15 cellular contexts compared by ENCODE assay signal in genomic region chr18:27600245-27600644, GRCh38.
DNase-seq lines count a peak whose midpoint lies in the region; ATAC-seq and TF ChIP-seq lines count a peak whose summit lies in the region.
"Had no signal": no experiment of that assay in that cellular context is flagged by ENCODE, and none has a peak within 500 bp of the region (broad histone marks: within the 10 kb centered on the region; RNA-seq: fewer than 3 reads in every experiment).

No MANE protein-coding gene starts in this region.

- no peak for DNase-seq in Karpas-422
- DNase-seq in neural progenitor cell (ENCODE audit: low spot score): no peak
- DNase-seq in heart left ventricle: no peak
- no peak for DNase-seq in D341Med (ENCODE audit: low spot score)
- no peak for DNase-seq in islet precursor cell
- DNase-seq: C1 segment of cervical spinal cord; Calu3; CD4-positive, alpha-beta T cell; DMS79; Kasumi-1 had no signal

- H3K9ac ChIP-seq in Karpas-422 (ENCODE audit: low read length) (no peak overlapping the region), neural progenitor cell (no peak overlapping the region)

- no peak overlapping the region for H3K4me3 Mint-ChIP-seq in neural progenitor cell
- H3K4me3 Mint-ChIP-seq: B cell; CD4-positive, alpha-beta T cell had no signal

- peaks cover 23% of the 10 kb centered on the region for H3K9me3 Mint-ChIP-seq in neural progenitor cell

- H3K4me2 ChIP-seq in Karpas-422 (ENCODE audit: low read depth, low read length, poor library complexity, severe bottlenecking): no peak overlapping the region
- H3K4me2 ChIP-seq in neural progenitor cell: no peak overlapping the region

- H3K27me3 Mint-ChIP-seq in neural progenitor cell (ENCODE audit: insufficient read depth, low read depth): peaks cover 7% of the 10 kb centered on the region
- H3K27me3 Mint-ChIP-seq: B cell; CD4-positive, alpha-beta T cell had no signal

- intact Hi-C loops in heart left ventricle (cut with DNase I): loop anchor here in 4 of 10 donors (5.0 to 10.0 kb wide), 4 partner anchors 575 to 785 kb away; no protein-coding TSS in a partner anchor

- peak overlapping the region; percentile 38 for H3K27ac Mint-ChIP-seq in neural progenitor cell
- H3K27ac Mint-ChIP-seq: B cell; CD4-positive, alpha-beta T cell had no signal

- TF ChIP-seq POLR2A in heart left ventricle (IDR thresholded peaks at IDR 0.05): no peak

- no peaks in the 10 kb centered on the region for H3F3A ChIP-seq in neural progenitor cell (ENCODE audit: low read depth)

- H3K36me3 Mint-ChIP-seq in neural progenitor cell: peaks cover 9% of the 10 kb centered on the region

- H3K36me3 ChIP-seq in Karpas-422 (ENCODE audit: insufficient read depth, low read length): no peaks in the 10 kb centered on the region
- no peaks in the 10 kb centered on the region for H3K36me3 ChIP-seq in neural progenitor cell
- no peaks in the 10 kb centered on the region for H3K36me3 ChIP-seq in heart left ventricle

- peaks cover 21% of the 10 kb centered on the region for H3K4me1 Mint-ChIP-seq in neural progenitor cell
- H3K4me1 Mint-ChIP-seq: B cell had no signal

- no peak overlapping the region for H2AFZ ChIP-seq in Karpas-422 (ENCODE audit: low read length)
- H2AFZ ChIP-seq in neural progenitor cell (replicated peaks): no peak overlapping the region

- peak; percentile 35 for ATAC-seq in GM18867 (IDR thresholded peaks at IDR 0.05; ENCODE audit: unreplicated experiment)
- peak; percentile 75 for ATAC-seq in HG02610 (IDR thresholded peaks at IDR 0.05; ENCODE audit: unreplicated experiment)
- ATAC-seq in heart left ventricle: no peak
- ATAC-seq: HCT116, K562 had no signal

- H4K20me1 ChIP-seq in Karpas-422 (ENCODE audit: insufficient read depth, low read depth, low read length) (no peaks in the 10 kb centered on the region), neural progenitor cell (ENCODE audit: low read depth) (no peaks in the 10 kb centered on the region)

- H3K9me3 ChIP-seq in Karpas-422 (ENCODE audit: low read length) (no peaks in the 10 kb centered on the region), neural progenitor cell (ENCODE audit: low read depth) (no peaks in the 10 kb centered on the region), heart left ventricle (peaks cover 0 to 6% (median 0%) of the 10 kb centered on the region in 12 donors)

- no peaks in the 10 kb centered on the region for H3K9me2 ChIP-seq in Karpas-422 (replicated peaks; ENCODE audit: insufficient read depth, low read length)

- H3K4me3 ChIP-seq in Karpas-422 (ENCODE audit: low read length): no peak overlapping the region
- H3K4me3 ChIP-seq in neural progenitor cell: no peak overlapping the region
- H3K4me3 ChIP-seq in heart left ventricle: no peak overlapping the region
- H3K4me3 ChIP-seq: K562 had no signal

- H3K79me2 ChIP-seq in Karpas-422 (ENCODE audit: low read length) (no peaks in the 10 kb centered on the region), neural progenitor cell (ENCODE audit: low read depth) (no peaks in the 10 kb centered on the region)

- H3K27ac ChIP-seq in Karpas-422 (ENCODE audit: low read length): peak overlapping the region; percentile 12; the same call in 1 of the 2 replicates
- no peak overlapping the region for H3K27ac ChIP-seq in neural progenitor cell
- H3K27ac ChIP-seq in heart left ventricle: no peak overlapping the region

- H3K27me3 ChIP-seq in Karpas-422 (ENCODE audit: low read length): no peaks in the 10 kb centered on the region
- no peaks in the 10 kb centered on the region for H3K27me3 ChIP-seq in neural progenitor cell
- no peaks in the 10 kb centered on the region for H3K27me3 ChIP-seq in heart left ventricle

- TF ChIP-seq CTCF in neural progenitor cell (IDR thresholded peaks at IDR 0.05) (no peak), heart left ventricle (IDR thresholded peaks at IDR 0.05) (no peak)

- H3K4me1 ChIP-seq in Karpas-422 (ENCODE audit: low read length) (peaks cover 19% of the 10 kb centered on the region), neural progenitor cell (peaks cover 8% of the 10 kb centered on the region), heart left ventricle (no peaks in the 10 kb centered on the region)

Comparison
In these comparisons a context has a peak if more than half of its experiments do, and no peak if none do; other contexts are left out.
1. ATAC-seq: peak in GM18867 (single experiment) and HG02610 (single experiment); none in heart left ventricle (0 of 4).